ENCODE assay signal across 8 cellular contexts in the genomic region with DNA sequence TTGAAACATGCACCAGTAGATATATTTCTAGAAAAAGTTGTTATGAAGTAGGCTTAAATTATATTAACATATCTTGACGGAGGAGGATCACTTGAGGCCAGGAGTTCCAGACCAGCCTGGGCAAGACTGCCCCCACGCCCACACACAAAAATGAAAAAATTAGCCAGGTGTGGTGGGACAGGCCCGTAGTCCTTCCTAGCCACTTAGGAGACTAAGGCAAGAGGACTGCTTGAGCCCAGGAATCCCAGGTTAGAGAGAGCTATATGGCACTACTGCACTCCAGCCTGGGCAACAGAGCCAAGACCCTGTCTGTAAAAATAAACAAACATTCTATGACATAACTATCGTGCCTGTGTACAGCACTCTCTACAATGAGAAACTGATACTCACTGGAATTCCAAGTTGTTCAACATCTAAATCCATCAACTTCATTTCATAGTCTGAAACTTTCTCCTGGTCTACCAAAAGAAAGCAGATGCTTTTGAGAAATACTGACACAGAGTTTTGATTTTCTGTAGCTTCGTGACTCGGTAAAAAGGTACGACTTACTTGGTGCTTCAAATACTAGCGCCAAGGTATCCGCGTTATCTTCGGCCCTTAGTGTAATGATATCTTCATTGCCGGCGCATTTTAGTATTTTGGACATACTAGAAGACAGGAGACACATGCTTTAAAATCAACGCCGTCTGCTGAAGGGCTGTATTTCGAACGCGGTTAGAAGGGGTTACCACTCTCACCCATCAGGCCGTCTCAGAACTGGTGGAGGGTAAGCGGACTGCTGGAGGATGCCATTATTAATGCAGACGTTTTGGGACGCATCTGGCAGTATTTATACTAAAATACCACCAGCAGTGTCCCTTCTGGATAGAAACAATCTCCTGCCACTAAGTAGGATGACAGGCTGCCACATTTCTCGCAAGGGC. TPM values are rescaled to one million over a fixed set of nuclear protein-coding genes. Genes with fewer than 3 reads are reported as not detected.
DNase-seq lines count a peak whose midpoint lies in the region; ATAC-seq, FAIRE-seq and TF ChIP-seq lines count a peak whose summit lies in the region.

No MANE protein-coding gene starts in this region.

- H3K9me3 Mint-ChIP-seq in activated CD8-positive, alpha-beta memory T cell treated with anti-CD3 and anti-CD28 coated beads, Interleukin-2, amount 10 ng/mL, durations not matched to agents 7 days and 5 days (ENCODE audit: low read depth): no peaks in the 10 kb centered on the region
- H3K9me3 Mint-ChIP-seq in activated T-cell treated with anti-CD3 and anti-CD28 coated beads, Interleukin-2, amount 50 U/mL, for 72 hours: no peaks in the 10 kb centered on the region

- H3K4me1 ChIP-seq in keratinocyte (ENCODE audit: control insufficient read depth, extremely low read depth, insufficient read depth, low read length): peaks cover 6% of the 10 kb centered on the region
- H3K4me1 ChIP-seq in thymus (ENCODE audit: control insufficient read depth, insufficient read depth, low read length): peaks cover 13% of the 10 kb centered on the region

- no peak for DNase-seq in activated CD8-positive, alpha-beta memory T cell treated with anti-CD3 and anti-CD28 coated beads, Interleukin-2, amount 10 ng/mL, durations not matched to agents 7 days and 5 days
- DNase-seq in activated CD8-positive, alpha-beta memory T cell treated with anti-CD3 and anti-CD28 coated beads, Interleukin-2, amount 50 U/mL, for 4 hours: no peak
- DNase-seq in activated T-cell treated with anti-CD3 and anti-CD28 coated beads, Interleukin-2, amount 50 U/mL, for 72 hours: peak in 1 of 2 donors; percentile 8
- DNase-seq in keratinocyte (ENCODE audit: low read depth, low spot score) (no peak), GM10248 (ENCODE audit: extremely low spot score) (no peak), SKM-1 treated with dmso at 0.1 percent for 144 hours (lab: John Stamatoyannopoulos, UW; ENCODE audit: unreplicated experiment) (no peak)

- dilution Hi-C loops in keratinocyte (cut with MboI; ENCODE audit: extremely low pct_ligation_motif_present, low sequenced_read_pairs): no loop called here

- 2% methylated on average over 23 of the region's 23 CpGs for whole genome bisulfite sequencing in thymus

- no peaks in the 10 kb centered on the region for H3K27me3 ChIP-seq in keratinocyte (ENCODE audit: control insufficient read depth, extremely low read depth, insufficient read depth, low read length)
- no peaks in the 10 kb centered on the region for H3K27me3 ChIP-seq in thymus (ENCODE audit: control insufficient read depth, insufficient read depth)

- H4K20me1 ChIP-seq in keratinocyte (ENCODE audit: control insufficient read depth, extremely low read depth, insufficient read depth, low read length): no peaks in the 10 kb centered on the region

- peak overlapping the region; percentile 97 for H3K27ac Mint-ChIP-seq in activated CD8-positive, alpha-beta memory T cell treated with anti-CD3 and anti-CD28 coated beads, Interleukin-2, amount 10 ng/mL, durations not matched to agents 7 days and 5 days
- peak overlapping the region; percentile 94 for H3K27ac Mint-ChIP-seq in activated T-cell treated with anti-CD3 and anti-CD28 coated beads, Interleukin-2, amount 50 U/mL, for 72 hours

- no peak for ATAC-seq in activated CD8-positive, alpha-beta memory T cell treated with anti-CD3 and anti-CD28 coated beads, Interleukin-2, amount 10 ng/mL, durations not matched to agents 7 days and 5 days
- no peak for ATAC-seq in activated T-cell treated with anti-CD3 and anti-CD28 coated beads, Interleukin-2, amount 50 U/mL, for 72 hours (replicated peaks in 1 of 2)
- ATAC-seq in GM21528 (IDR thresholded peaks at IDR 0.05; ENCODE audit: low FRiP score, unreplicated experiment): no peak

- no peaks in the 10 kb centered on the region for H3K9me1 ChIP-seq in keratinocyte (ENCODE audit: control insufficient read depth, extremely low read depth, insufficient read depth, low read length)

- peaks cover 51% of the 10 kb centered on the region for H3K36me3 Mint-ChIP-seq in activated CD8-positive, alpha-beta memory T cell treated with anti-CD3 and anti-CD28 coated beads, Interleukin-2, amount 10 ng/mL, durations not matched to agents 7 days and 5 days
- H3K36me3 Mint-ChIP-seq in activated T-cell treated with anti-CD3 and anti-CD28 coated beads, Interleukin-2, amount 50 U/mL, for 72 hours (ENCODE audit: insufficient read depth in 2 of 2): peaks cover 10 to 44% of the 10 kb centered on the region in 2 donors

- no peak for TF ChIP-seq CTCF in keratinocyte (optimal IDR thresholded peaks at IDR 0.05 in 1 of 3, IDR thresholded peaks at IDR 0.05 in 1 of 3, conservative IDR thresholded peaks at IDR 0.05 in 1 of 3; ENCODE audit: extremely low read depth in 1 of 3, insufficient read depth in 2 of 3, low read length in 3 of 3)
- TF ChIP-seq CTCF in GM10248 (IDR thresholded peaks at IDR 0.05; ENCODE audit: control extremely low read depth, extremely low read depth, low read depth, missing control alignments): no peak

- peaks cover 13 to 20% of the 10 kb centered on the region in 2 experiments for H3K36me3 ChIP-seq in keratinocyte (ENCODE audit: control insufficient read depth in 2 of 2, extremely low read depth in 1 of 2, insufficient read depth in 2 of 2, low read length in 2 of 2)
- peaks cover 8% of the 10 kb centered on the region for H3K36me3 ChIP-seq in thymus (ENCODE audit: control insufficient read depth, insufficient read depth)

- no peak for FAIRE-seq in keratinocyte (lab: Jason Lieb, UNC)

- no peaks in the 10 kb centered on the region for H3K9me3 ChIP-seq in keratinocyte (ENCODE audit: control insufficient read depth, low read depth, low read length)
- H3K9me3 ChIP-seq in thymus (ENCODE audit: control insufficient read depth): no peaks in the 10 kb centered on the region

- POLR2A ChIA-PET in GM10248 (lab: Yijun Ruan, JAX): interaction anchor here (1.3 to 2.1 kb wide), 2 partner anchors 8 to 10 kb away, joined by 3 to 10 read pairs; a partner anchor contains a TSS

- CTCF ChIA-PET in activated CD8-positive, alpha-beta memory T cell treated with anti-CD3 and anti-CD28 coated beads, Interleukin-2, amount 10 ng/mL, durations not matched to agents 7 days and 5 days (lab: Charles Lee): interaction anchor here (1.7 to 5.7 kb wide), 5 partner anchors 8 to 360 kb away, joined by 4 to 37 read pairs (median 7); a partner anchor contains a TSS
- CTCF ChIA-PET in GM10248 (lab: Yijun Ruan, JAX): interaction anchor here (0.8 to 1.9 kb wide), 3 partner anchors 17 to 105 kb away, joined by 4 to 8 read pairs (median 4); no protein-coding TSS in a partner anchor

- H3K4me3 ChIP-seq in keratinocyte (ENCODE audit: control insufficient read depth in 2 of 3, extremely low read depth in 1 of 3, insufficient read depth in 2 of 3, low read depth in 1 of 3, low read length in 3 of 3) (peak overlapping the region; percentile 61 to 93 (median 63)), thymus (ENCODE audit: low read length) (peak overlapping the region; percentile 65)

- H3K27ac ChIP-seq in keratinocyte (ENCODE audit: control insufficient read depth, insufficient read depth, low read length): peak overlapping the region; percentile 84
- peak overlapping the region; percentile 6 for H3K27ac ChIP-seq in thymus (ENCODE audit: low read depth)

- H3K4me1 Mint-ChIP-seq in activated CD8-positive, alpha-beta memory T cell treated with anti-CD3 and anti-CD28 coated beads, Interleukin-2, amount 10 ng/mL, durations not matched to agents 7 days and 5 days: peaks cover 64% of the 10 kb centered on the region
- H3K4me1 Mint-ChIP-seq in activated T-cell treated with anti-CD3 and anti-CD28 coated beads, Interleukin-2, amount 50 U/mL, for 72 hours (ENCODE audit: low read depth): peaks cover 79% of the 10 kb centered on the region

- peaks cover 39% of the 10 kb centered on the region for H3K79me2 ChIP-seq in keratinocyte (ENCODE audit: control insufficient read depth, insufficient read depth, low read length)

- H3K9ac ChIP-seq in keratinocyte (ENCODE audit: control insufficient read depth, extremely low read depth, insufficient read depth, low read length): peak overlapping the region; percentile 88

- no peak overlapping the region for H2AFZ ChIP-seq in keratinocyte (ENCODE audit: control insufficient read depth, low read length)

- no peaks in the 10 kb centered on the region for H3K27me3 Mint-ChIP-seq in activated CD8-positive, alpha-beta memory T cell treated with anti-CD3 and anti-CD28 coated beads, Interleukin-2, amount 10 ng/mL, durations not matched to agents 7 days and 5 days
- no peaks in the 10 kb centered on the region for H3K27me3 Mint-ChIP-seq in activated T-cell treated with anti-CD3 and anti-CD28 coated beads, Interleukin-2, amount 50 U/mL, for 72 hours (ENCODE audit: low read depth)

- H3K4me2 ChIP-seq in keratinocyte (ENCODE audit: control insufficient read depth, extremely low read depth, insufficient read depth, low read depth, low read length): peak overlapping the region; percentile 61

- peak overlapping the region; percentile 90 for H3K4me3 Mint-ChIP-seq in activated CD8-positive, alpha-beta memory T cell treated with anti-CD3 and anti-CD28 coated beads, Interleukin-2, amount 10 ng/mL, durations not matched to agents 7 days and 5 days
- peak overlapping the region; percentile 86 to 92 for H3K4me3 Mint-ChIP-seq in activated T-cell treated with anti-CD3 and anti-CD28 coated beads, Interleukin-2, amount 50 U/mL, for 72 hours

RNA-seq across cellular contexts. Expression of a gene that starts 1.3 kb away (rescaled TPM):
- total RNA-seq in activated CD8-positive, alpha-beta memory T cell treated with anti-CD3 and anti-CD28 coated beads, Interleukin-2, amount 10 ng/mL, durations not matched to agents 7 days and 5 days: 100 to 1,000 TPM; 548 to 587 TPM
- total RNA-seq in activated T-cell treated with anti-CD3 and anti-CD28 coated beads, Interleukin-2, amount 50 U/mL, for 72 hours: 100 to 1,000 TPM; 383 to 474 TPM
- polyA plus RNA-seq in keratinocyte (54.0 to 139 TPM (median 130 TPM) in 3 replicates), thymus (75.4 TPM)
- 39.7 TPM for polyA plus RNA-seq in keratinocyte (2011; ENCODE audit: low read depth)
- polyA plus RNA-seq in keratinocyte (2011; cell fraction: cytosol; rRNA removed): 68.9 and 97.6 TPM in 2 replicates
- polyA plus RNA-seq in keratinocyte (2011; cell fraction: nucleus; rRNA removed): 60.8 and 76.0 TPM in 2 replicates
- 51.1 and 98.6 TPM in 2 replicates for polyA plus RNA-seq in keratinocyte (2012; ENCODE audit: low replicate concordance)
- polyA minus RNA-seq in keratinocyte: 52.6 to 91.3 TPM (median 85.1 TPM) in 3 replicates
- polyA minus RNA-seq in keratinocyte (2011; cell fraction: cytosol; rRNA and poly(A)+ RNA removed): 91.3 TPM
- 29.8 and 30.2 TPM in 2 replicates for polyA minus RNA-seq in keratinocyte (2011; cell fraction: nucleus; rRNA and poly(A)+ RNA removed)

RNA-seq across cellular contexts. Expression of a gene that starts 5.6 kb away (rescaled TPM):
- total RNA-seq in activated CD8-positive, alpha-beta memory T cell treated with anti-CD3 and anti-CD28 coated beads, Interleukin-2, amount 10 ng/mL, durations not matched to agents 7 days and 5 days: 10 to 100 TPM; 57.0 to 82.4 TPM
- 10 to 100 TPM; 70.9 to 71.9 TPM for total RNA-seq in activated T-cell treated with anti-CD3 and anti-CD28 coated beads, Interleukin-2, amount 50 U/mL, for 72 hours
- polyA plus RNA-seq in keratinocyte (89.3 to 122 TPM (median 102 TPM) in 3 replicates), thymus (162 TPM)
- polyA plus RNA-seq in keratinocyte (2011; ENCODE audit: low read depth): 26.1 TPM
- polyA plus RNA-seq in keratinocyte (2011; cell fraction: cytosol; rRNA removed): 130 and 179 TPM in 2 replicates
- 46.7 and 48.1 TPM in 2 replicates for polyA plus RNA-seq in keratinocyte (2011; cell fraction: nucleus; rRNA removed)
- 49.1 and 76.7 TPM in 2 replicates for polyA plus RNA-seq in keratinocyte (2012; ENCODE audit: low replicate concordance)
- 39.4 to 61.9 TPM (median 58.0 TPM) in 3 replicates for polyA minus RNA-seq in keratinocyte
- 64.5 TPM for polyA minus RNA-seq in keratinocyte (2011; cell fraction: cytosol; rRNA and poly(A)+ RNA removed)
- polyA minus RNA-seq in keratinocyte (2011; cell fraction: nucleus; rRNA and poly(A)+ RNA removed): 13.1 and 17.8 TPM in 2 replicates

RNA-seq across cellular contexts. Expression of a gene that starts 8.3 kb away (rescaled TPM):
- 10 to 100 TPM; 62.2 to 63.5 TPM for total RNA-seq in activated CD8-positive, alpha-beta memory T cell treated with anti-CD3 and anti-CD28 coated beads, Interleukin-2, amount 10 ng/mL, durations not matched to agents 7 days and 5 days
- 10 to 100 TPM; 62.0 to 67.2 TPM for total RNA-seq in activated T-cell treated with anti-CD3 and anti-CD28 coated beads, Interleukin-2, amount 50 U/mL, for 72 hours
- 38.9 to 67.1 TPM (median 52.6 TPM) in 3 replicates for polyA plus RNA-seq in keratinocyte
- polyA plus RNA-seq in keratinocyte (2011; ENCODE audit: low read depth): 7.3 TPM
- 23.1 and 51.5 TPM in 2 replicates for polyA plus RNA-seq in keratinocyte (2011; cell fraction: cytosol; rRNA removed)
- 47.7 and 53.7 TPM in 2 replicates for polyA plus RNA-seq in keratinocyte (2011; cell fraction: nucleus; rRNA removed)
- polyA plus RNA-seq in keratinocyte (2012; ENCODE audit: low replicate concordance): 8.0 and 20.6 TPM in 2 replicates
- polyA minus RNA-seq in keratinocyte: 74.3 to 79.1 TPM (median 76.6 TPM) in 3 replicates
- 18.8 TPM for polyA minus RNA-seq in keratinocyte (2011; cell fraction: cytosol; rRNA and poly(A)+ RNA removed)
- polyA minus RNA-seq in keratinocyte (2011; cell fraction: nucleus; rRNA and poly(A)+ RNA removed): 33.1 and 87.6 TPM in 2 replicates
- 13.4 TPM for polyA plus RNA-seq in thymus
